In genomic region chr2:107588181-107588580, GRCh38 we compare ENCODE assay signal across 24 cellular contexts.
"Had no signal": no experiment of that assay in that cellular context is flagged by ENCODE, and none has a peak within 500 bp of the region (broad histone marks: within the 10 kb centered on the region; RNA-seq: fewer than 3 reads in every experiment).

No MANE protein-coding gene starts in this region.

- H3K27ac Mint-ChIP-seq: activated CD4-positive, alpha-beta memory T cell treated with anti-CD3 and anti-CD28 coated beads, Interleukin-2, amount 10 ng/mL, durations not matched to agents 7 days and 5 days; activated naive CD8-positive, alpha-beta T cell treated with anti-CD3 and anti-CD28 coated beads, Interleukin-2, amount 10 ng/mL, durations not matched to agents 7 days and 5 days; T-helper 1 cell treated with Interleukin-12 subunit alpha and Interleukin-12 subunit beta and Interleukin-4 antibody, amounts not matched to agents 30 μg/mL and 1 μg/mL, for 36 hours; WTC11 had no signal

- H3K36me3 Mint-ChIP-seq: activated naive CD8-positive, alpha-beta T cell treated with anti-CD3 and anti-CD28 coated beads, Interleukin-2, amount 10 ng/mL, durations not matched to agents 7 days and 5 days; WTC11 had no signal

- H3K4me1 Mint-ChIP-seq: activated CD4-positive, alpha-beta memory T cell treated with anti-CD3 and anti-CD28 coated beads, Interleukin-2, amount 10 ng/mL, durations not matched to agents 7 days and 5 days; activated naive CD8-positive, alpha-beta T cell treated with anti-CD3 and anti-CD28 coated beads, Interleukin-2, amount 10 ng/mL, durations not matched to agents 7 days and 5 days had no signal

- H3K27me3 Mint-ChIP-seq: activated CD4-positive, alpha-beta memory T cell treated with anti-CD3 and anti-CD28 coated beads, Interleukin-2, amount 10 ng/mL, durations not matched to agents 7 days and 5 days; activated naive CD8-positive, alpha-beta T cell treated with anti-CD3 and anti-CD28 coated beads, Interleukin-2, amount 10 ng/mL, durations not matched to agents 7 days and 5 days had no signal

- H3K27ac ChIP-seq: adrenal gland, breast epithelium, colonic mucosa, Peyer's patch, RWPE1, SJCRH30 had no signal

- DNase-seq: activated CD4-positive, alpha-beta memory T cell treated with anti-CD3 and anti-CD28 coated beads, Interleukin-2, amount 10 ng/mL, durations not matched to agents 7 days and 5 days; activated CD4-positive, alpha-beta T cell treated with anti-CD3 and anti-CD28 coated beads for 48 hours; activated CD4-positive, CD25-positive, alpha-beta regulatory T cell treated with anti-CD3 and anti-CD28 coated beads, Interleukin-2, amount 50 U/mL, for 72 hours; activated naive CD4-positive, alpha-beta T cell treated with anti-CD3 and anti-CD28 coated beads, Interleukin-2, amount 50 U/mL, for 16 hours; activated naive CD8-positive, alpha-beta T cell treated with anti-CD3 and anti-CD28 coated beads, Interleukin-2, amount 10 ng/mL, durations not matched to agents 7 days and 5 days; activated T-cell treated with anti-CD3 and anti-CD28 coated beads for 4 hours; activated T-cell treated with anti-CD3 and anti-CD28 coated beads, Interleukin-2, amount 50 U/mL, for 48 hours; adrenal gland; anterior cingulate cortex; caudate nucleus; colonic mucosa; Kasumi-1; NCI-H146; NCI-H187 treated with DMSO at 0.1 percent for 48 hours; NCI-H2227 treated with DMSO at 0.1 percent for 48 hours; OCI-M1; Peyer's patch; Right ventricle myocardium superior; SJCRH30; SW 1271 had no signal

- H3K9me3 Mint-ChIP-seq: activated naive CD8-positive, alpha-beta T cell treated with anti-CD3 and anti-CD28 coated beads, Interleukin-2, amount 10 ng/mL, durations not matched to agents 7 days and 5 days; T-helper 1 cell treated with Interleukin-12 subunit alpha and Interleukin-12 subunit beta and Interleukin-4 antibody, amounts not matched to agents 30 μg/mL and 1 μg/mL, for 36 hours had no signal

- H3K4me3 Mint-ChIP-seq: activated CD4-positive, alpha-beta memory T cell treated with anti-CD3 and anti-CD28 coated beads, Interleukin-2, amount 10 ng/mL, durations not matched to agents 7 days and 5 days; activated naive CD8-positive, alpha-beta T cell treated with anti-CD3 and anti-CD28 coated beads, Interleukin-2, amount 10 ng/mL, durations not matched to agents 7 days and 5 days; T-helper 1 cell treated with Interleukin-12 subunit alpha and Interleukin-12 subunit beta and Interleukin-4 antibody, amounts not matched to agents 30 μg/mL and 1 μg/mL, for 36 hours; WTC11 had no signal
